In genomic region chr1:107704911-107705310, GRCh38 we compare ENCODE assay signal across 25 cellular contexts.
"Had no signal": no experiment of that assay in that cellular context is flagged by ENCODE, and none has a peak within 500 bp of the region (broad histone marks: within the 10 kb centered on the region; RNA-seq: fewer than 3 reads in every experiment).

No MANE protein-coding gene starts in this region.

- H3K4me1 ChIP-seq: gastrocnemius medialis, heart left ventricle, transverse colon, vagina had no signal

- H3K36me3 ChIP-seq: gastrocnemius medialis, transverse colon, vagina had no signal

- H3K4me1 Mint-ChIP-seq: activated CD4-positive, alpha-beta T cell treated with anti-CD3 and anti-CD28 coated beads, Interleukin-2, amount 10 ng/mL, durations not matched to agents 24 days and 14 days; T-cell had no signal

- H3K27ac ChIP-seq: gastrocnemius medialis, heart left ventricle, skin epidermis, transverse colon, vagina had no signal

- H3K27ac Mint-ChIP-seq: activated CD4-positive, alpha-beta T cell treated with anti-CD3 and anti-CD28 coated beads, Interleukin-2, amount 10 ng/mL, durations not matched to agents 24 days and 14 days; activated CD8-positive, alpha-beta T cell treated with anti-CD3 and anti-CD28 coated beads for 36 hours; activated T-cell treated with anti-CD3 and anti-CD28 coated beads, Interleukin-2, amount 50 U/mL, for 24 hours; activated T-helper 2 cell treated with anti-CD3 and anti-CD28 coated beads, Interferon-gamma antibody, Interleukin-2, Interleukin-4, amounts not matched to agents 10 μg/mL and 5 μg/mL and 100 μg/mL, durations not matched to agents 14 hours and 24 hours and 36 hours; effector memory CD8-positive, alpha-beta T cell; progenitor cell of endocrine pancreas; stimulated activated naive CD8-positive, alpha-beta T cell treated with anti-CD3 and anti-CD28 coated beads, Interleukin-15, Interleukin-2, amounts not matched to agents 100 ng/mL and 50 ng/mL, for 24 hours; T-cell had no signal

- H3K4me3 ChIP-seq: gastrocnemius medialis, heart left ventricle, mucosa of descending colon, skin epidermis, transverse colon, vagina had no signal

- H3K4me3 Mint-ChIP-seq: activated CD4-positive, alpha-beta T cell treated with anti-CD3 and anti-CD28 coated beads, Interleukin-2, amount 10 ng/mL, durations not matched to agents 24 days and 14 days; activated CD8-positive, alpha-beta T cell treated with anti-CD3 and anti-CD28 coated beads for 36 hours; activated T-cell treated with anti-CD3 and anti-CD28 coated beads, Interleukin-2, amount 50 U/mL, for 24 hours; effector memory CD8-positive, alpha-beta T cell; naive B cell; neural crest cell; stimulated activated naive CD8-positive, alpha-beta T cell treated with anti-CD3 and anti-CD28 coated beads, Interleukin-15, Interleukin-2, amounts not matched to agents 100 ng/mL and 50 ng/mL, for 24 hours; T-cell had no signal

- ATAC-seq: activated CD8-positive, alpha-beta T cell treated with anti-CD3 and anti-CD28 coated beads for 36 hours; effector memory CD8-positive, alpha-beta T cell; gastrocnemius medialis; heart left ventricle; left ventricle myocardium superior; mucosa of descending colon; T-cell had no signal

- DNase-seq: activated CD4-positive, alpha-beta T cell treated with anti-CD3 and anti-CD28 coated beads, Interleukin-2, amount 10 ng/mL, durations not matched to agents 24 days and 14 days; activated CD4-positive, CD25-positive, alpha-beta regulatory T cell; activated CD8-positive, alpha-beta T cell treated with anti-CD3 and anti-CD28 coated beads for 36 hours; activated naive CD4-positive, alpha-beta T cell treated with Interleukin-2 at 50 U/mL for 16 hours; activated T-cell treated with anti-CD3 and anti-CD28 coated beads, Interleukin-2, amount 50 U/mL, for 24 hours; anterior cingulate cortex; effector memory CD8-positive, alpha-beta T cell; gastrocnemius medialis; heart left ventricle; kidney glomerular epithelial cell; left ventricle myocardium superior; mesenchymal stem cell; mucosa of descending colon; naive B cell; stimulated activated CD4-positive, alpha-beta T cell treated with anti-CD3 and anti-CD28 coated beads, Interleukin-15, amount 100 ng/mL, for 24 hours; stimulated activated CD4-positive, alpha-beta T cell treated with anti-CD3 and anti-CD28 coated beads, Interleukin-2, amount 100 ng/mL, for 48 hours; T-cell; T1000; transverse colon had no signal

- H3K9me3 ChIP-seq: gastrocnemius medialis, heart left ventricle, mucosa of descending colon, transverse colon, vagina had no signal

- H3K27me3 Mint-ChIP-seq: activated CD4-positive, alpha-beta T cell treated with anti-CD3 and anti-CD28 coated beads, Interleukin-2, amount 10 ng/mL, durations not matched to agents 24 days and 14 days; activated CD8-positive, alpha-beta T cell treated with anti-CD3 and anti-CD28 coated beads for 36 hours; activated T-cell treated with anti-CD3 and anti-CD28 coated beads, Interleukin-2, amount 50 U/mL, for 24 hours; effector memory CD8-positive, alpha-beta T cell; naive B cell; progenitor cell of endocrine pancreas; stimulated activated naive CD8-positive, alpha-beta T cell treated with anti-CD3 and anti-CD28 coated beads, Interleukin-15, Interleukin-2, amounts not matched to agents 100 ng/mL and 50 ng/mL, for 24 hours; T-cell had no signal

- H3K27me3 ChIP-seq: gastrocnemius medialis, heart left ventricle, transverse colon, vagina had no signal

- H3K9me3 Mint-ChIP-seq: activated CD4-positive, alpha-beta T cell treated with anti-CD3 and anti-CD28 coated beads, Interleukin-2, amount 10 ng/mL, durations not matched to agents 24 days and 14 days; activated CD8-positive, alpha-beta T cell treated with anti-CD3 and anti-CD28 coated beads for 36 hours; activated T-cell treated with anti-CD3 and anti-CD28 coated beads, Interleukin-2, amount 50 U/mL, for 24 hours; activated T-helper 2 cell treated with anti-CD3 and anti-CD28 coated beads, Interferon-gamma antibody, Interleukin-2, Interleukin-4, amounts not matched to agents 10 μg/mL and 5 μg/mL and 100 μg/mL, durations not matched to agents 14 hours and 24 hours and 36 hours; effector memory CD8-positive, alpha-beta T cell; naive B cell; stimulated activated naive CD8-positive, alpha-beta T cell treated with anti-CD3 and anti-CD28 coated beads, Interleukin-15, Interleukin-2, amounts not matched to agents 100 ng/mL and 50 ng/mL, for 24 hours; T-cell had no signal
